In the genomic region with DNA sequence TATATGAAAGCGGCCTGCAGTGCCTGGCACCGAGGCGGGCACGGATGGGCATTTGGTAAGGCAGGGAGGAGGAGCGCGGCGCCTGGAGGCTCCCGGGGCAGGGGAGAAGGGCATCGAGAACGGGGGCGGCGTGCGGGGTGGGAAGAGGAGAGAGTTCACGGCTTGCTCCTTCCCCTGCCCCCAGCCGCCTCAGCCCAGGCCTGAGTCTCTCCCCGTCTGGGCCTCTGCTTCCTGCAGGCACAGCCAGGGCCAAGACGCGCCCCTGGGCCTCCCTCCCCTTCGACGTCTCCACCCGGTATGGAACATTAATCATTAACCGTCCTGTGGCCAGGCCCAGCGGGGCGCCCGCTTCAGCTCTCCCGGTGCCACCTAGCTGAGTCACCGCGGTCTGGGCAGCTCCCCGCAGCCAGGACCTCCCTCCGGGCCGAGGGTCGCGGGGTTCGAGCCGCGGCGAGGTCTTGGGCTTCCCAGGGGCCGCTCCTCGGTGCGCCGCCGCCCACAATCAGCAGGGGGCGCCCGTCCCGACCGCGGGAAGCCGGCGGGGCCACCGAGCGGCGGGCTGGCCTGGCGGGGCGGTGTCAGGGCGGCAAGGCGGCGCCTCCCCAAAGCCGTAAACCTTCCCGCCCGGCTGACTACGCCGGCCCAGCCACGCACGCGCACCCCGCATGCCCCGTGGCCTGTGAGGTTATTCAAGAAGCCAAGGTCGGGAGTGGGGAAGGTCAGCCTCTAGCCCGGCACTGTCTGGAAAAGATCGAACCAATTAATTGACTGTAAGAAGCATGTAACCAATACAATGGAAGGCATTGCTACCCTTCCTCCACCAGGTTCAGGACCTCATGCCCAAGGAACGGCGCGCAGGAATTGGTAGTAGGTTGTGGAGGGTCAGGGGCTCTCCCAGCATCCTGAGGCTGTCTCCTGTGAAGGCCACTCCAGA, we compare ENCODE assay signal across 1 cellular context.
TF ChIP-seq lines count a peak whose summit lies in the region.

No MANE protein-coding gene starts in this region.

TF ChIP-seq in HEK293, 187 proteins besides CTCF, POLR2A, EP300 and RAD21 (continued from another document and continues in another):
- 0 out of 2 replicates have a peak, but pooled peaks have one; percentile 23 for TF ChIP-seq TSHZ1 (tag by site-specific recombination; IDR thresholded peaks at IDR 0.05; ENCODE audit: borderline replicate concordance)
- peak; percentile 58; the same call in 1 of the 2 replicates for TF ChIP-seq WT1 (tag by site-specific recombination; IDR thresholded peaks at IDR 0.05)
- peak; percentile 31; the same call in 1 of the 2 replicates for TF ChIP-seq ZNF394 (tag by site-specific recombination; IDR thresholded peaks at IDR 0.05; ENCODE audit: borderline replicate concordance)
- TF ChIP-seq ZBTB20 (tag by site-specific recombination; IDR thresholded peaks at IDR 0.05) = peak; percentile 58; the same call in 1 of the 2 replicates
- TF ChIP-seq, protein P1, sequence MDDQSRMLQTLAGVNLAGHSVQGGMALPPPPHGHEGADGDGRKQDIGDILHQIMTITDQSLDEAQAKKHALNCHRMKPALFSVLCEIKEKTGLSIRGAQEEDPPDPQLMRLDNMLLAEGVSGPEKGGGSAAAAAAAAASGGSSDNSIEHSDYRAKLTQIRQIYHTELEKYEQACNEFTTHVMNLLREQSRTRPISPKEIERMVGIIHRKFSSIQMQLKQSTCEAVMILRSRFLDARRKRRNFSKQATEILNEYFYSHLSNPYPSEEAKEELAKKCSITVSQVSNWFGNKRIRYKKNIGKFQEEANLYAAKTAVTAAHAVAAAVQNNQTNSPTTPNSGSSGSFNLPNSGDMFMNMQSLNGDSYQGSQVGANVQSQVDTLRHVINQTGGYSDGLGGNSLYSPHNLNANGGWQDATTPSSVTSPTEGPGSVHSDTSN (CRISPR knock-in tag; IDR thresholded peaks at IDR 0.05) = peak; percentile 76
- no peak for TF ChIP-seq MYNN (tag by site-specific recombination; IDR thresholded peaks at IDR 0.05; ENCODE audit: borderline replicate concordance)
- TF ChIP-seq ZNF677 (tag by site-specific recombination; IDR thresholded peaks at IDR 0.05) = 0 out of 2 replicates have a peak, but pooled peaks have one; percentile 37
- 0 out of 2 replicates have a peak, but pooled peaks have one; percentile 26 for TF ChIP-seq BCL11B (tag by site-specific recombination; IDR thresholded peaks at IDR 0.05; ENCODE audit: low read depth)
- peak; percentile 95 for TF ChIP-seq SP7 (tag by site-specific recombination; IDR thresholded peaks at IDR 0.05)
- TF ChIP-seq ZIC2 (tag by site-specific recombination; IDR thresholded peaks at IDR 0.05) = peak; percentile 100
- TF ChIP-seq MEIS1 (CRISPR knock-in tag; IDR thresholded peaks at IDR 0.05; ENCODE audit: borderline replicate concordance) = peak; percentile 80; the same call in 1 of the 2 replicates
- TF ChIP-seq ZFHX2 (tag by site-specific recombination; conservative IDR thresholded peaks at IDR 0.05) = 0 out of 2 replicates have a peak, but pooled peaks have one; percentile 5
- TF ChIP-seq ZFP37 (tag by site-specific recombination; IDR thresholded peaks at IDR 0.05) = 0 out of 2 replicates have a peak, but pooled peaks have one; percentile 48
- peak; percentile 58; the same call in 1 of the 2 replicates for TF ChIP-seq ZBTB17 (tag by site-specific recombination; IDR thresholded peaks at IDR 0.05)
- TF ChIP-seq SETDB1 (IDR thresholded peaks at IDR 0.05; ENCODE audit: insufficient read length, low read length) = no peak
- TF ChIP-seq, protein P2, sequence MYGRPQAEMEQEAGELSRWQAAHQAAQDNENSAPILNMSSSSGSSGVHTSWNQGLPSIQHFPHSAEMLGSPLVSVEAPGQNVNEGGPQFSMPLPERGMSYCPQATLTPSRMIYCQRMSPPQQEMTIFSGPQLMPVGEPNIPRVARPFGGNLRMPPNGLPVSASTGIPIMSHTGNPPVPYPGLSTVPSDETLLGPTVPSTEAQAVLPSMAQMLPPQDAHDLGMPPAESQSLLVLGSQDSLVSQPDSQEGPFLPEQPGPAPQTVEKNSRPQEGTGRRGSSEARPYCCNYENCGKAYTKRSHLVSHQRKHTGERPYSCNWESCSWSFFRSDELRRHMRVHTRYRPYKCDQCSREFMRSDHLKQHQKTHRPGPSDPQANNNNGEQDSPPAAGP (tag by site-specific recombination; IDR thresholded peaks at IDR 0.05) = peak; percentile 96
- 0 out of 2 replicates have a peak, but pooled peaks have one; percentile 25 for TF ChIP-seq ZNF596 (tag by site-specific recombination; IDR thresholded peaks at IDR 0.05)
- peak; percentile 93 for TF ChIP-seq ZNF561 (tag by site-specific recombination; IDR thresholded peaks at IDR 0.05; ENCODE audit: borderline replicate concordance)
- TF ChIP-seq ZBTB26 (tag by site-specific recombination; optimal IDR thresholded peaks at IDR 0.05) = peak; percentile 51
- 0 out of 2 replicates have a peak, but pooled peaks have one; percentile 36 for TF ChIP-seq KLF10 (tag by site-specific recombination; IDR thresholded peaks at IDR 0.05)
- TF ChIP-seq KLF8 (tag by site-specific recombination; IDR thresholded peaks at IDR 0.05) = peak; percentile 48; the same call in 1 of the 2 replicates
- TF ChIP-seq ZNF335 (tag by site-specific recombination; conservative IDR thresholded peaks at IDR 0.05) = peak; percentile 79
- TF ChIP-seq ZNF391 (tag by site-specific recombination; IDR thresholded peaks at IDR 0.05; ENCODE audit: borderline replicate concordance, low read depth) = no peak
- TF ChIP-seq OSR2 (tag by site-specific recombination; IDR thresholded peaks at IDR 0.05) = no peak
- no peak for TF ChIP-seq TCF7L2 (IDR thresholded peaks at IDR 0.05; ENCODE audit: borderline replicate concordance, low read depth, low read length)
- no peak for TF ChIP-seq ZBTB48 (tag by site-specific recombination; IDR thresholded peaks at IDR 0.05)
- TF ChIP-seq, protein P3, sequence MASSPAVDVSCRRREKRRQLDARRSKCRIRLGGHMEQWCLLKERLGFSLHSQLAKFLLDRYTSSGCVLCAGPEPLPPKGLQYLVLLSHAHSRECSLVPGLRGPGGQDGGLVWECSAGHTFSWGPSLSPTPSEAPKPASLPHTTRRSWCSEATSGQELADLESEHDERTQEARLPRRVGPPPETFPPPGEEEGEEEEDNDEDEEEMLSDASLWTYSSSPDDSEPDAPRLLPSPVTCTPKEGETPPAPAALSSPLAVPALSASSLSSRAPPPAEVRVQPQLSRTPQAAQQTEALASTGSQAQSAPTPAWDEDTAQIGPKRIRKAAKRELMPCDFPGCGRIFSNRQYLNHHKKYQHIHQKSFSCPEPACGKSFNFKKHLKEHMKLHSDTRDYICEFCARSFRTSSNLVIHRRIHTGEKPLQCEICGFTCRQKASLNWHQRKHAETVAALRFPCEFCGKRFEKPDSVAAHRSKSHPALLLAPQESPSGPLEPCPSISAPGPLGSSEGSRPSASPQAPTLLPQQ (tag by site-specific recombination; IDR thresholded peaks at IDR 0.05) = peak; percentile 64; the same call in 1 of the 2 replicates
- no peak for TF ChIP-seq GFI1B (tag by site-specific recombination; IDR thresholded peaks at IDR 0.05)
- peak; percentile 50 for TF ChIP-seq SP2 (tag by site-specific recombination; IDR thresholded peaks at IDR 0.05)
- peak; percentile 35; the same call in 1 of the 2 replicates for TF ChIP-seq ZNF600 (tag by site-specific recombination; IDR thresholded peaks at IDR 0.05)
- TF ChIP-seq ZNF423 (tag by site-specific recombination; IDR thresholded peaks at IDR 0.05) = 0 out of 2 replicates have a peak, but pooled peaks have one; percentile 60
- TF ChIP-seq ZEB2 (tag by site-specific recombination; IDR thresholded peaks at IDR 0.05) = peak; percentile 67; the same call in 1 of the 2 replicates
- peak; percentile 95 for TF ChIP-seq GLIS1 (tag by site-specific recombination; IDR thresholded peaks at IDR 0.05)
- no peak for TF ChIP-seq ZNF548 (tag by site-specific recombination; IDR thresholded peaks at IDR 0.05)
- no peak for TF ChIP-seq ZNF449 (tag by site-specific recombination; IDR thresholded peaks at IDR 0.05)
- peak; percentile 49 for TF ChIP-seq HIC1 (tag by site-specific recombination; IDR thresholded peaks at IDR 0.05)
- no peak for TF ChIP-seq ZNF830 (tag by site-specific recombination; IDR thresholded peaks at IDR 0.05; ENCODE audit: low read depth)
- TF ChIP-seq IKZF3 (tag by site-specific recombination; IDR thresholded peaks at IDR 0.05) = no peak
- TF ChIP-seq ZBTB44 (tag by site-specific recombination; IDR thresholded peaks at IDR 0.05) = 0 out of 2 replicates have a peak, but pooled peaks have one; percentile 12
- TF ChIP-seq ZNF169 (tag by site-specific recombination; IDR thresholded peaks at IDR 0.05) = no peak
- peak; percentile 65; the same call in 1 of the 2 replicates for TF ChIP-seq ZNF777 (tag by site-specific recombination; IDR thresholded peaks at IDR 0.05; ENCODE audit: borderline replicate concordance)
- peak; percentile 90 for TF ChIP-seq ZNF660 (tag by site-specific recombination; IDR thresholded peaks at IDR 0.05)
